ENCODE assay signal across 18 cellular contexts in the genomic region with DNA sequence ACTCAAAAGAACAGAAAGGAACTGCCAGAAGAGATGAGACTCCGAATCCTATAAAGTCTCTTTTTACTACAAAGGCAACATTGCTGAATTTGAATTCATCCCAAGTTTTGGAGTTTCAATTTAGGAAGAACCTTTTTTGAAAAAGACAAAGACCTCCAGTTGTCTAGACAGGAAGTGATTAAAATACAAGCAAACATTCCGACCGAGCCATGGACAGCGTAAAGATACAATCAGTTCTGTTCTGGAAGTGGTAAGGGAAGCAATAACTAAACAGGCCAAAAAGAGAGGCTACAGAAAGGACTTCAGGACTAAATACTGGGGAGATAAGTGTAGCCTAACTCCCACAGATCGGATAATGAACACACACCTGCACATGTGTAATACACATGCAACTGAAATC.
DNase-seq lines count a peak whose midpoint lies in the region; ATAC-seq and TF ChIP-seq lines count a peak whose summit lies in the region.
"Had no signal": no experiment of that assay in that cellular context is flagged by ENCODE, and none has a peak within 500 bp of the region (broad histone marks: within the 10 kb centered on the region; RNA-seq: fewer than 3 reads in every experiment).

No MANE protein-coding gene starts in this region.

- H3K4me3 Mint-ChIP-seq in progenitor cell of endocrine pancreas (ENCODE audit: low read depth): no peak overlapping the region
- H3K4me3 Mint-ChIP-seq: activated CD8-positive, alpha-beta memory T cell treated with anti-CD3 and anti-CD28 coated beads, Interleukin-2, amount 10 ng/mL, durations not matched to agents 7 days and 5 days; activated naive CD8-positive, alpha-beta T cell; CD8-positive, alpha-beta memory T cell had no signal

- no peaks in the 10 kb centered on the region for H3K9me3 Mint-ChIP-seq in progenitor cell of endocrine pancreas (ENCODE audit: low read depth)
- H3K9me3 Mint-ChIP-seq: CD8-positive, alpha-beta memory T cell had no signal

- TF ChIP-seq CTCF in progenitor cell of endocrine pancreas (IDR thresholded peaks at IDR 0.05; ENCODE audit: unreplicated experiment): no peak

- H3K4me1 Mint-ChIP-seq in progenitor cell of endocrine pancreas (ENCODE audit: low read depth): peaks cover 10% of the 10 kb centered on the region
- H3K4me1 Mint-ChIP-seq: activated CD8-positive, alpha-beta memory T cell treated with anti-CD3 and anti-CD28 coated beads, Interleukin-2, amount 10 ng/mL, durations not matched to agents 7 days and 5 days; CD8-positive, alpha-beta memory T cell had no signal

- WGBS in aorta, 2 donors: 17 to 30% methylated on average over 5 of the region's 5 CpGs

- H3K27me3 ChIP-seq in aorta (ENCODE audit: control insufficient read depth in 1 of 2, insufficient read depth in 2 of 2, low read length in 1 of 2): no peaks in the 10 kb centered on the region
- H3K27me3 ChIP-seq: upper lobe of left lung had no signal

- no peaks in the 10 kb centered on the region for H3K27me3 Mint-ChIP-seq in progenitor cell of endocrine pancreas
- H3K27me3 Mint-ChIP-seq: activated CD8-positive, alpha-beta memory T cell treated with anti-CD3 and anti-CD28 coated beads, Interleukin-2, amount 10 ng/mL, durations not matched to agents 7 days and 5 days; activated naive CD8-positive, alpha-beta T cell had no signal

- H3K4me1 ChIP-seq in aorta (ENCODE audit: control insufficient read depth in 1 of 2, insufficient read depth in 2 of 2, low read length in 2 of 2): no peaks in the 10 kb centered on the region
- H3K4me1 ChIP-seq: parathyroid adenoma had no signal

- DNase-seq in ELR (ENCODE audit: low read depth) (peak; percentile 6), SK-N-MC (ENCODE audit: low read depth, low spot score) (no peak), epidermal melanocyte (ENCODE audit: insufficient read length, low spot score) (peak; percentile 49), progenitor cell of endocrine pancreas (ENCODE audit: low spot score, unreplicated experiment) (no peak), aorta (no peak), posterior cingulate gyrus (no peak)
- DNase-seq in activated CD8-positive, alpha-beta memory T cell treated with anti-CD3 and anti-CD28 coated beads, Interleukin-2, amount 50 U/mL, for 4 hours: no peak
- DNase-seq in stimulated activated CD4-positive, alpha-beta T cell treated with anti-CD3 and anti-CD28 coated beads, Interleukin-15, amount 100 ng/mL, for 24 hours: no peak
- DNase-seq: activated CD8-positive, alpha-beta memory T cell treated with anti-CD3 and anti-CD28 coated beads, Interleukin-2, amount 10 ng/mL, durations not matched to agents 7 days and 5 days; CD8-positive, alpha-beta memory T cell; Kasumi-1; NCI-H1436; NCI-H345; OCI-M1; SW 1271; upper lobe of left lung had no signal

- ATAC-seq in aorta (ENCODE audit: low FRiP score): no peak
- ATAC-seq: activated CD8-positive, alpha-beta memory T cell treated with anti-CD3 and anti-CD28 coated beads, Interleukin-2, amount 10 ng/mL, durations not matched to agents 7 days and 5 days had no signal

- peaks cover 51% of the 10 kb centered on the region for H3K36me3 Mint-ChIP-seq in progenitor cell of endocrine pancreas (ENCODE audit: insufficient read depth)

- H3K27ac ChIP-seq in SK-N-MC: no peak overlapping the region
- peak overlapping the region in 1 of 2 donors; percentile 75 for H3K27ac ChIP-seq in aorta (ENCODE audit: low read depth in 1 of 2, low read length in 2 of 2)
- H3K27ac ChIP-seq: parathyroid adenoma had no signal

- no peak overlapping the region for H3K4me3 ChIP-seq in SK-N-MC
- no peak overlapping the region for H3K4me3 ChIP-seq in aorta (ENCODE audit: low read length in 2 of 2)
- H3K4me3 ChIP-seq: upper lobe of left lung had no signal

- peaks cover 70% of the 10 kb centered on the region for H3K36me3 ChIP-seq in SK-N-MC (ENCODE audit: insufficient read depth, low read length)
- H3K36me3 ChIP-seq in aorta (ENCODE audit: control insufficient read depth in 1 of 2, insufficient read depth in 2 of 2, low read length in 1 of 2): peaks cover 0 to 18% of the 10 kb centered on the region in 2 donors

- H3K9ac ChIP-seq in SK-N-MC (ENCODE audit: insufficient read length): peak overlapping the region; percentile 35
- H3K9ac ChIP-seq: parathyroid adenoma had no signal

- H3K9me3 ChIP-seq in SK-N-MC (ENCODE audit: low read depth, low read length) (no peaks in the 10 kb centered on the region), aorta (ENCODE audit: control insufficient read depth, low read length) (no peaks in the 10 kb centered on the region)
- H3K9me3 ChIP-seq: upper lobe of left lung had no signal

- intact Hi-C loops in aorta (cut with DNase I): loop anchor here (5.0 to 10.0 kb wide), 4 partner anchors 52 to 224 kb away; partner anchors contain the start of gene SMURF1 (in 1 of the 2)
- intact Hi-C loops in posterior cingulate gyrus (cut with DNase I): no loop called here

- peak overlapping the region; percentile 81 for H3K27ac Mint-ChIP-seq in progenitor cell of endocrine pancreas
- H3K27ac Mint-ChIP-seq: activated CD8-positive, alpha-beta memory T cell treated with anti-CD3 and anti-CD28 coated beads, Interleukin-2, amount 10 ng/mL, durations not matched to agents 7 days and 5 days; activated naive CD8-positive, alpha-beta T cell had no signal

Comparison
In these comparisons a context has a peak if more than half of its experiments do, and no peak if none do; other contexts are left out.
1. DNase-seq: peak in ELR (single experiment) and epidermal melanocyte (single experiment); none in SK-N-MC (single experiment), progenitor cell of endocrine pancreas (single experiment), activated CD8-positive, alpha-beta memory T cell treated with anti-CD3 and anti-CD28 coated beads, Interleukin-2, amount 50 U/mL, for 4 hours (single experiment), stimulated activated CD4-positive, alpha-beta T cell treated with anti-CD3 and anti-CD28 coated beads, Interleukin-15, amount 100 ng/mL, for 24 hours (single experiment), aorta (0 of 2) and posterior cingulate gyrus (0 of 10).